8 cellular contexts compared by ENCODE assay signal in genomic region chr2:136131961-136132839, GRCh38. TPM values are rescaled to one million over a fixed set of nuclear protein-coding genes. Genes with fewer than 3 reads are reported as not detected.
DNase-seq lines count a peak whose midpoint lies in the region; ATAC-seq and TF ChIP-seq lines count a peak whose summit lies in the region.

No MANE protein-coding gene starts in this region.

- DNase-seq in DND-41 (no peak), neuronal stem cell (ENCODE audit: low spot score) (no peak), HEK293T (ENCODE audit: extremely low spot score) (no peak), GF-D8 (lab: John Stamatoyannopoulos, UW) (no peak), middle frontal gyrus (ENCODE audit: extremely low spot score, low spot score) (no peak)
- DNase-seq in activated CD8-positive, alpha-beta memory T cell treated with anti-CD3 and anti-CD28 coated beads, Interleukin-2, amount 50 U/mL, for 48 hours: peak; percentile 76

- H3K23ac ChIP-seq in neuronal stem cell (ENCODE audit: low read depth, low read length, poor library complexity): no peak overlapping the region

- no peak overlapping the region for H4K91ac ChIP-seq in neuronal stem cell (ENCODE audit: low read depth, low read length, poor library complexity)

- H3K4me3 ChIP-seq in DND-41 (ENCODE audit: low read depth in 1 of 2, low read length in 2 of 2): peak overlapping the region in 1 of 2 experiments; percentile 38; a peak in 1 of 4 replicates
- H3K4me3 ChIP-seq in neuronal stem cell (ENCODE audit: low read length in 2 of 2): no peak overlapping the region

- no peaks in the 10 kb centered on the region for H3K79me1 ChIP-seq in neuronal stem cell (ENCODE audit: low read depth, low read length)

- H3K18ac ChIP-seq in neuronal stem cell (ENCODE audit: low read length): peak overlapping the region; percentile 5

- H3K4me2 ChIP-seq in DND-41 (ENCODE audit: insufficient read depth, low read length): peak overlapping the region; percentile 61
- no peak overlapping the region for H3K4me2 ChIP-seq in neuronal stem cell (ENCODE audit: insufficient read depth, low read length, poor library complexity, severe bottlenecking)

- ATAC-seq in DND-41 (ENCODE audit: insufficient read depth, low read depth) (no peak), GM19467 (IDR thresholded peaks at IDR 0.05; ENCODE audit: unreplicated experiment) (peak; percentile 80), HG03521 (IDR thresholded peaks at IDR 0.05; ENCODE audit: unreplicated experiment) (peak; percentile 71)

- no peak overlapping the region for H3K4ac ChIP-seq in neuronal stem cell (ENCODE audit: low read length)

- no peak overlapping the region for H3K14ac ChIP-seq in neuronal stem cell (ENCODE audit: low read length)

- no CpG with 5 or more reads among the region's 16 CpGs for WGBS in neuronal stem cell (ENCODE audit: extremely low coverage in 2 of 2, insufficient read length in 2 of 2, insufficient replicate concordance in 1 of 2), 2 donors

- H3K36me3 ChIP-seq in DND-41 (ENCODE audit: insufficient read depth, low read length): no peaks in the 10 kb centered on the region
- no peaks in the 10 kb centered on the region for H3K36me3 ChIP-seq in neuronal stem cell (replicated peaks in 1 of 2; ENCODE audit: control insufficient read depth in 2 of 2, insufficient read depth in 2 of 2, low read length in 2 of 2)

- H3K9me3 ChIP-seq in DND-41 (ENCODE audit: insufficient read depth, low read length, severe bottlenecking) (no peaks in the 10 kb centered on the region), neuronal stem cell (replicated peaks in 1 of 2; ENCODE audit: control insufficient read depth in 2 of 2, insufficient read depth in 1 of 2, low read depth in 1 of 2, low read length in 2 of 2) (no peaks in the 10 kb centered on the region)

- POLR2A ChIA-PET in HEK293T (lab: Yijun Ruan, JAX): no interaction called here

- no peak overlapping the region for H2BK120ac ChIP-seq in neuronal stem cell (ENCODE audit: low read depth, low read length)

- H2BK5ac ChIP-seq in neuronal stem cell (ENCODE audit: low read length): no peak overlapping the region

- no peak overlapping the region for H2BK12ac ChIP-seq in neuronal stem cell (ENCODE audit: low read length)

- H2AFZ ChIP-seq in DND-41 (ENCODE audit: low read depth, low read length): no peak overlapping the region
- no peak overlapping the region for H2AFZ ChIP-seq in neuronal stem cell (ENCODE audit: low read length)

- no peak overlapping the region for H2BK15ac ChIP-seq in neuronal stem cell (ENCODE audit: low read length)

- H3K9ac ChIP-seq in DND-41 (ENCODE audit: low read depth, low read length): peak overlapping the region; percentile 42
- H3K9ac ChIP-seq in neuronal stem cell (ENCODE audit: low read depth, low read length, poor library complexity): no peak overlapping the region

- CTCF ChIA-PET in HEK293T (lab: Yijun Ruan, JAX): no interaction called here

- no peak overlapping the region for H2AK5ac ChIP-seq in neuronal stem cell (ENCODE audit: low read depth, low read length)

- H3K27ac ChIP-seq in DND-41 (ENCODE audit: low read length) (peak overlapping the region; percentile 67), neuronal stem cell (replicated peaks; ENCODE audit: low read length) (no peak overlapping the region)

- H3K27me3 ChIP-seq in DND-41 (ENCODE audit: insufficient read depth, low read length, poor library complexity) (no peaks in the 10 kb centered on the region), neuronal stem cell (ENCODE audit: control insufficient read depth in 3 of 3, insufficient read depth in 3 of 3, low read depth in 1 of 3, low read length in 3 of 3) (peaks cover 0 to 29% (median 0%) of the 10 kb centered on the region in 3 experiments)

- 0 out of 2 replicates have a peak, but pooled peaks cover 2% of the 10 kb centered on the region for H3K79me2 ChIP-seq in DND-41 (ENCODE audit: insufficient read depth, low read length)

- peaks cover 100% of the 10 kb centered on the region for H3K4me1 ChIP-seq in DND-41 (ENCODE audit: insufficient read depth, low read length)
- peaks cover 6 to 11% of the 10 kb centered on the region in 2 donors for H3K4me1 ChIP-seq in neuronal stem cell (ENCODE audit: control insufficient read depth in 2 of 2, insufficient read depth in 1 of 2, low read depth in 1 of 2, low read length in 2 of 2)

- H4K8ac ChIP-seq in neuronal stem cell (ENCODE audit: low read depth, low read length): no peak overlapping the region

- no peak for TF ChIP-seq CTCF in DND-41 (IDR thresholded peaks at IDR 0.05; ENCODE audit: borderline replicate concordance, extremely low read depth, low read length, poor library complexity, severe bottlenecking)

- H4K20me1 ChIP-seq in DND-41 (ENCODE audit: insufficient read depth, low read length): no peaks in the 10 kb centered on the region

TF ChIP-seq in HEK293T, 16 proteins besides CTCF, POLR2A, EP300 and RAD21:
- TF ChIP-seq PKNOX1 (IDR thresholded peaks at IDR 0.05) (no peak), TARDBP (IDR thresholded peaks at IDR 0.05) (no peak)

RNA-seq across cellular contexts. Expression of gene CXCR4, which starts 14.3 kb away (rescaled TPM):
- 20.1 TPM for polyA plus RNA-seq in neuronal stem cell (2013, experiment 1 of 2)
- 20.4 TPM for polyA plus RNA-seq in neuronal stem cell (2013, experiment 2 of 2)
